Comparison of ENCODE assay signal across 8 cellular contexts in the genomic region with DNA sequence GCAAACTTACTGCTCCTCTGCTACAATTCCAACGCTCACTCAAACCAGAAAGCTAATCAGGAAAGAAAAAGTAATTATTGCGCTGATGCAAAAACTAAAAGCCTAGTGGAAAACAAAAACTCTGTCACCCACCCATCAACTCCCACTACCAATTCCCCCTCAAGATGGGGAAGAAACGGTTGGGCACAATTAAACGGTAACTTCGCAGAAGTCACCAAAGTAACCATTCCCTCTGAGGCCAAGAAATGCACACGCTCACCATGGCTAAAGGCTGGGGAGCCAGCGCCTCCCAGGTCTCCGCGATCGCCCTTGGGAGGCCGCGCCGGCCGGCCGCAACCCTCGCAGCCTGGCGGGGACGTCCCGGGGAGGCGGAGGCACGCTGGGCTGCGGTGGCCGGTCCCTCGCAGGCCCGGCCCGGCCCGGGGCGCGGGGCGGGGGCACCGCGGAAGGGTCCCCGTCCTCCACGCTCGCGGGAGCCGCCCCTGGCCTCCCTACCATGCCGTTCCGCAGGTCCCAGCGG. TPM values are rescaled to one million over a fixed set of nuclear protein-coding genes. Genes with fewer than 3 reads are reported as not detected.
A peak's percentile ranks its signal among the peaks of the same experiment; 100 is the strongest.
DNase-seq lines count a peak whose midpoint lies in the region; ATAC-seq and TF ChIP-seq lines count a peak whose summit lies in the region.

No MANE protein-coding gene starts in this region.

- H3K36me3 ChIP-seq in NT2/D1 (ENCODE audit: insufficient read depth, insufficient read length, low read length) (peaks cover 36% of the 10 kb centered on the region), lower lobe of right lung (peaks cover 27% of the 10 kb centered on the region), thyroid gland (peaks cover 9 to 11% of the 10 kb centered on the region in 2 donors)

- H3K4me3 Mint-ChIP-seq in activated T-cell treated with anti-CD3 and anti-CD28 coated beads, Interleukin-2, amount 50 U/mL, for 4 hours, result peak overlapping the region; percentile 98

- no peak for DNase-seq in activated T-cell treated with anti-CD3 and anti-CD28 coated beads, Interleukin-2, amount 50 U/mL, for 4 hours
- DNase-seq in activated T-cell treated with anti-CD3 and anti-CD28 coated beads, Interleukin-2, amount 50 U/mL, for 1 hour, result no peak
- DNase-seq in NT2/D1 (ENCODE audit: low read depth, low spot score) (no peak), coronary artery (ENCODE audit: low spot score) (peak; percentile 77), lower lobe of right lung (no peak), thyroid gland (peak in 1 of 2 donors; percentile 49), foreskin melanocyte (no peak)

- H3K27me3 Mint-ChIP-seq in activated T-cell treated with anti-CD3 and anti-CD28 coated beads, Interleukin-2, amount 50 U/mL, for 4 hours (ENCODE audit: low read depth), result no peaks in the 10 kb centered on the region

- H3K27ac ChIP-seq in coronary artery (peak overlapping the region; percentile 98 to 99), lower lobe of right lung (peak overlapping the region; percentile 99), thyroid gland (peak overlapping the region; percentile 97 to 99 (median 98))

- WGBS in thyroid gland, 2 donors, result 0% methylated on average over 5 to 15 of the region's 40 CpGs

- peak; percentile 16 to 18 for ATAC-seq in activated T-cell treated with anti-CD3 and anti-CD28 coated beads, Interleukin-2, amount 50 U/mL, for 4 hours
- ATAC-seq in HG02852 (IDR thresholded peaks at IDR 0.05; ENCODE audit: unreplicated experiment) (peak; percentile 39), lower lobe of right lung (peak; percentile 75 to 76)

- H3K27me3 ChIP-seq in NT2/D1 (ENCODE audit: insufficient read depth, insufficient read length) (no peaks in the 10 kb centered on the region), lower lobe of right lung (ENCODE audit: low read depth) (no peaks in the 10 kb centered on the region), thyroid gland (no peaks in the 10 kb centered on the region)

- H3K4me3 ChIP-seq in NT2/D1 (ENCODE audit: insufficient read length, low read depth) (peak overlapping the region; percentile 95), coronary artery (peak overlapping the region; percentile 97), lower lobe of right lung (peak overlapping the region; percentile 83), thyroid gland (replicated peaks in 1 of 3) (peak overlapping the region; percentile 24 to 96 (median 38))

- H3K9me3 ChIP-seq in NT2/D1 (ENCODE audit: insufficient read depth, low read length) (no peaks in the 10 kb centered on the region), lower lobe of right lung (no peaks in the 10 kb centered on the region), thyroid gland (no peaks in the 10 kb centered on the region)

- peaks cover 18% of the 10 kb centered on the region for H3K4me1 Mint-ChIP-seq in activated T-cell treated with anti-CD3 and anti-CD28 coated beads, Interleukin-2, amount 50 U/mL, for 4 hours (ENCODE audit: low read depth)

- H3K36me3 Mint-ChIP-seq in activated T-cell treated with anti-CD3 and anti-CD28 coated beads, Interleukin-2, amount 50 U/mL, for 4 hours (ENCODE audit: insufficient read depth), result peaks cover 8% of the 10 kb centered on the region

- H3K9ac ChIP-seq in NT2/D1 (ENCODE audit: insufficient read length, low read depth), result peak overlapping the region; percentile 99

- intact Hi-C loops in lower lobe of right lung (cut with DNase I), result no loop called here
- intact Hi-C loops in thyroid gland (cut with DNase I), result loop anchor here (10.0 kb wide), 1 partner anchor 158 kb away; a partner anchor contains a TSS

- H3K4me1 ChIP-seq in NT2/D1 (ENCODE audit: insufficient read depth, insufficient read length) (no peaks in the 10 kb centered on the region), lower lobe of right lung (peaks cover 32% of the 10 kb centered on the region), thyroid gland (peaks cover 20 to 23% of the 10 kb centered on the region in 2 donors)

- no peak for TF ChIP-seq POLR2A in thyroid gland (IDR thresholded peaks at IDR 0.05)

- no peaks in the 10 kb centered on the region for H3K9me3 Mint-ChIP-seq in activated T-cell treated with anti-CD3 and anti-CD28 coated beads, Interleukin-2, amount 50 U/mL, for 4 hours

- TF ChIP-seq CTCF in coronary artery (IDR thresholded peaks at IDR 0.05), result no peak
- TF ChIP-seq CTCF in lower lobe of right lung (IDR thresholded peaks at IDR 0.05), result no peak
- TF ChIP-seq CTCF in thyroid gland (IDR thresholded peaks at IDR 0.05), result no peak

RNA-seq across cellular contexts. Expression of a gene that starts 0.6 kb away (rescaled TPM):
- total RNA-seq in activated T-cell treated with anti-CD3 and anti-CD28 coated beads, Interleukin-2, amount 50 U/mL, for 4 hours, result 100 to 1,000 TPM; 105 to 121 (median 120) TPM
- 93.0 TPM for total RNA-seq in lower lobe of right lung
- total RNA-seq in thyroid gland, result 100 to 1,000 TPM; 129 to 166 (median 151) TPM

RNA-seq across cellular contexts. Expression of a gene that starts 54.6 kb away (rescaled TPM):
- total RNA-seq in activated T-cell treated with anti-CD3 and anti-CD28 coated beads, Interleukin-2, amount 50 U/mL, for 4 hours, result 10 to 100 TPM; 22.6 to 25.0 (median 25.0) TPM
- total RNA-seq in lower lobe of right lung (39.8 TPM), thyroid gland (10 to 100 TPM; 19.1 to 33.2 (median 27.4) TPM)

Comparison
In these comparisons a context has a peak if more than half of its experiments do, and no peak if none do; other contexts are left out.
1. ATAC-seq: peak in every context shown above with its lines; median percentile 76 in lower lobe of right lung; 39 in HG02852; 17 in activated T-cell treated with anti-CD3 and anti-CD28 coated beads, Interleukin-2, amount 50 U/mL, for 4 hours.
2. H3K4me3 ChIP-seq: peak in every context shown above with its lines; median percentile 97 in coronary artery; 95 in NT2/D1; 83 in lower lobe of right lung; 38 in thyroid gland.